In genomic region chr19:19460258-19460731, GRCh38 we compare ENCODE assay signal across 8 cellular contexts. TPM values are rescaled to one million over a fixed set of nuclear protein-coding genes. Genes with fewer than 3 reads are reported as not detected.
DNase-seq lines count a peak whose midpoint lies in the region; ATAC-seq and TF ChIP-seq lines count a peak whose summit lies in the region.

No MANE protein-coding gene starts in this region.

- WGBS in heart left ventricle, 4 donors, result 51 to 69% (median 61%) methylated on average over 8 to 10 of the region's 10 CpGs

- H3K4me3 Mint-ChIP-seq in WTC11, result peak overlapping the region; percentile 63; the same call in 1 of the 2 replicates

- H3K27ac Mint-ChIP-seq in WTC11, result peak overlapping the region; percentile 98

- peak; percentile 57 for DNase-seq in NK-92 treated with Interleukin-12 subunit alpha and Interleukin-12 subunit beta, amount 100 ng/mL, for 24 hours (lab: John Stamatoyannopoulos, UW)
- DNase-seq in NK-92 (lab: John Stamatoyannopoulos, UW; ENCODE audit: unreplicated experiment) (no peak), WTC11 (ENCODE audit: low spot score) (no peak), heart left ventricle (no peak), NCI-H2029 treated with DMSO at 0.1 percent for 48 hours (lab: John Stamatoyannopoulos, UW) (no peak)

- no peaks in the 10 kb centered on the region for H3K27me3 Mint-ChIP-seq in WTC11 (ENCODE audit: low read depth)

- ATAC-seq in WTC11 (no peak), heart left ventricle (peak in 2 of 4 donors; percentile 1), GM21526 (IDR thresholded peaks at IDR 0.05; ENCODE audit: low FRiP score, unreplicated experiment) (no peak), HG03280 (IDR thresholded peaks at IDR 0.05; ENCODE audit: unreplicated experiment) (no peak)

- intact Hi-C loops in heart left ventricle (cut with DNase I), result loop anchor here in 3 of 10 donors (5.0 to 10.0 kb wide), 2 partner anchors 53 to 55 kb away; partner anchors contain the start of gene GATAD2A (in 3 of the 3)

- CTCF ChIA-PET in WTC11 (lab: Charles Lee), result interaction anchor here (1.0 to 3.0 kb wide), 4 partner anchors 10 to 94 kb away, joined by 3 to 16 read pairs (median 4); no protein-coding TSS in a partner anchor

- H3K4me3 ChIP-seq in heart left ventricle (peak overlapping the region in 8 of 12 donors; percentile 2 to 39 (median 10)), stomach smooth muscle (ENCODE audit: low read length in 2 of 2) (peak overlapping the region in 1 of 2 donors; percentile 63)

- TF ChIP-seq CTCF in WTC11 (IDR thresholded peaks at IDR 0.05) (no peak), heart left ventricle (IDR thresholded peaks at IDR 0.05) (no peak)

- POLR2A ChIA-PET in WTC11 (lab: Charles Lee), result no interaction called here

- H3K4me1 Mint-ChIP-seq in WTC11, result peaks cover 73% of the 10 kb centered on the region

- H3K27me3 ChIP-seq in heart left ventricle (no peaks in the 10 kb centered on the region), stomach smooth muscle (ENCODE audit: control insufficient read depth in 1 of 2, insufficient read depth in 2 of 2, low read length in 2 of 2) (no peaks in the 10 kb centered on the region)

- H3K4me1 ChIP-seq in heart left ventricle (peaks cover 23 to 89% (median 69%) of the 10 kb centered on the region in 12 donors), stomach smooth muscle (ENCODE audit: control insufficient read depth, insufficient read depth, low read length) (peaks cover 56% of the 10 kb centered on the region)

- H3K27ac ChIP-seq in heart left ventricle (peak overlapping the region; percentile 22 to 94 (median 68)), stomach smooth muscle (ENCODE audit: low read length) (peak overlapping the region; percentile 84)

- peaks cover 5% of the 10 kb centered on the region for H3K36me3 Mint-ChIP-seq in WTC11

- H3K9ac ChIP-seq in stomach smooth muscle (ENCODE audit: low read length in 2 of 2), result peak overlapping the region; percentile 11 to 62

- no peak for TF ChIP-seq POLR2A in heart left ventricle (IDR thresholded peaks at IDR 0.05)

- H3K36me3 ChIP-seq in heart left ventricle (peaks cover 0 to 12% (median under 1%) of the 10 kb centered on the region in 9 donors), stomach smooth muscle (ENCODE audit: control insufficient read depth in 2 of 2, insufficient read depth in 2 of 2, low read length in 2 of 2) (peaks cover 2 to 5% of the 10 kb centered on the region in 2 donors)

- H3K9me3 Mint-ChIP-seq in WTC11, result no peaks in the 10 kb centered on the region

- H3K9me3 ChIP-seq in heart left ventricle (no peaks in the 10 kb centered on the region), stomach smooth muscle (ENCODE audit: control insufficient read depth in 2 of 2, low read length in 2 of 2) (no peaks in the 10 kb centered on the region)

TF ChIP-seq in WTC11, 78 proteins besides CTCF, POLR2A, EP300 and RAD21:
- TF ChIP-seq ZNF396 (CRISPR knock-in tag; IDR thresholded peaks at IDR 0.05; ENCODE audit: borderline replicate concordance) (no peak), RORB (CRISPR knock-in tag; IDR thresholded peaks at IDR 0.05) (no peak), JUN (CRISPR knock-in tag; IDR thresholded peaks at IDR 0.05) (no peak), ERG (CRISPR knock-in tag; IDR thresholded peaks at IDR 0.05) (no peak), AR (CRISPR knock-in tag; IDR thresholded peaks at IDR 0.05) (no peak)

RNA-seq across cellular contexts. Expression of gene GATAD2A, which starts 54.8 kb away (rescaled TPM):
- total RNA-seq in WTC11 (2021), result 186 to 209 TPM (median 189 TPM) in 3 replicates
- 10 to 100 TPM; 18.1 to 49.5 (median 35.5) TPM for total RNA-seq in heart left ventricle
- 10 to 100 TPM in 1 of 2 donors, 1 to 10 TPM in 1; 7.5 to 27.0 TPM for polyA plus RNA-seq in heart left ventricle

RNA-seq across cellular contexts. Expression of gene TSSK6, which starts 55.1 kb away (rescaled TPM):
- 4.7 to 7.8 TPM (median 7.7 TPM) in 3 replicates for total RNA-seq in WTC11 (2021)
- total RNA-seq in heart left ventricle, result 1 to 10 TPM in 1 of 9 donors, under 1 TPM in 8; 0.28 to 1.0 (median 0.54) TPM
- under 1 TPM; 0.57 to 0.61 TPM for polyA plus RNA-seq in heart left ventricle

RNA-seq across cellular contexts. Expression of gene NDUFA13, which starts 55.7 kb away (rescaled TPM):
- total RNA-seq in WTC11 (2021) (519 to 568 TPM (median 552 TPM) in 3 replicates), heart left ventricle (1,000 to 10,000 TPM in 3 of 9 donors, 100 to 1,000 TPM in 6; 101 to 1,154 (median 960) TPM)
- polyA plus RNA-seq in heart left ventricle, result 1,000 to 10,000 TPM in 1 of 2 donors, 100 to 1,000 TPM in 1; 856 to 1,476 TPM
